ENCODE assay signal across 12 cellular contexts in genomic region chr4:169618286-169618685, GRCh38. TPM values are rescaled to one million over a fixed set of nuclear protein-coding genes. Genes with fewer than 3 reads are reported as not detected.
DNase-seq lines count a peak whose midpoint lies in the region; ATAC-seq and TF ChIP-seq lines count a peak whose summit lies in the region.
"Had no signal": no experiment of that assay in that cellular context is flagged by ENCODE, and none has a peak within 500 bp of the region (broad histone marks: within the 10 kb centered on the region; RNA-seq: fewer than 3 reads in every experiment).

No MANE protein-coding gene starts in this region.

- H3K4me3 ChIP-seq in CD4-positive, CD25-positive, alpha-beta regulatory T cell (ENCODE audit: low read depth, low read length), result peak overlapping the region; percentile 8
- H3K4me3 ChIP-seq in mesenchymal stem cell (ENCODE audit: insufficient read depth in 1 of 2, low read depth in 1 of 2, low read length in 2 of 2), result no peak overlapping the region

- H3K9me3 Mint-ChIP-seq in CD4-positive, CD25-positive, alpha-beta regulatory T cell, result no peaks in the 10 kb centered on the region
- no peaks in the 10 kb centered on the region for H3K9me3 Mint-ChIP-seq in HFFc6
- H3K9me3 Mint-ChIP-seq in activated naive CD8-positive, alpha-beta T cell treated with anti-CD3 and anti-CD28 coated beads, Interleukin-2, amount 10 ng/mL, durations not matched to agents 7 days and 5 days, result no peaks in the 10 kb centered on the region

- H3K9ac ChIP-seq in mesenchymal stem cell (ENCODE audit: low read length), result peak overlapping the region; percentile 99

- no peak overlapping the region for H2AFZ ChIP-seq in mesenchymal stem cell (ENCODE audit: low read depth, low read length)

- no peaks in the 10 kb centered on the region for H3K79me1 ChIP-seq in mesenchymal stem cell (replicated peaks; ENCODE audit: low read length, poor library complexity, severe bottlenecking)

- H2AK5ac ChIP-seq in mesenchymal stem cell (ENCODE audit: low read length, severe bottlenecking), result no peak overlapping the region

- 28% methylated on average over 3 of the region's 3 CpGs for WGBS in mesenchymal stem cell

- H2BK120ac ChIP-seq in mesenchymal stem cell (ENCODE audit: low read depth, low read length), result no peak overlapping the region

- H2BK15ac ChIP-seq in mesenchymal stem cell (ENCODE audit: low read depth, poor library complexity, severe bottlenecking), result no peak overlapping the region

- H3K27ac ChIP-seq in CD4-positive, CD25-positive, alpha-beta regulatory T cell (ENCODE audit: insufficient read depth, low read length, poor library complexity, severe bottlenecking), result peak overlapping the region; percentile 50
- H3K27ac ChIP-seq in mesenchymal stem cell (ENCODE audit: low read length, poor library complexity, severe bottlenecking), result no peak overlapping the region

- H3K36me3 ChIP-seq in CD4-positive, CD25-positive, alpha-beta regulatory T cell (ENCODE audit: control insufficient read depth, insufficient read depth, low read length), result no peaks in the 10 kb centered on the region
- no peaks in the 10 kb centered on the region for H3K36me3 ChIP-seq in mesenchymal stem cell (ENCODE audit: control insufficient read depth in 1 of 2, insufficient read depth in 2 of 2, low read depth in 1 of 2, low read length in 2 of 2)
- H3K36me3 ChIP-seq: heart left ventricle had no signal

- no peaks in the 10 kb centered on the region for H3K27me3 Mint-ChIP-seq in CD4-positive, CD25-positive, alpha-beta regulatory T cell
- no peaks in the 10 kb centered on the region for H3K27me3 Mint-ChIP-seq in HFFc6 (ENCODE audit: insufficient read depth)
- no peaks in the 10 kb centered on the region for H3K27me3 Mint-ChIP-seq in activated naive CD8-positive, alpha-beta T cell treated with anti-CD3 and anti-CD28 coated beads, Interleukin-2, amount 10 ng/mL, durations not matched to agents 7 days and 5 days

- POLR2A ChIA-PET in activated naive CD8-positive, alpha-beta T cell treated with anti-CD3 and anti-CD28 coated beads, Interleukin-2, amount 10 ng/mL, durations not matched to agents 7 days and 5 days (lab: Charles Lee), result interaction anchor here (3.0 kb wide), 1 partner anchor 41 kb away, joined by 14 read pairs; no protein-coding TSS in a partner anchor

- no peak for TF ChIP-seq CTCF in HFFc6 (IDR thresholded peaks at IDR 0.05)

- H3K36me3 Mint-ChIP-seq in CD4-positive, CD25-positive, alpha-beta regulatory T cell, result no peaks in the 10 kb centered on the region
- no peaks in the 10 kb centered on the region for H3K36me3 Mint-ChIP-seq in HFFc6 (ENCODE audit: low read depth)
- no peaks in the 10 kb centered on the region for H3K36me3 Mint-ChIP-seq in activated naive CD8-positive, alpha-beta T cell treated with anti-CD3 and anti-CD28 coated beads, Interleukin-2, amount 10 ng/mL, durations not matched to agents 7 days and 5 days

- H3K9me3 ChIP-seq in CD4-positive, CD25-positive, alpha-beta regulatory T cell (ENCODE audit: control insufficient read depth in 2 of 2, low read length in 2 of 2), result no peaks in the 10 kb centered on the region
- no peaks in the 10 kb centered on the region for H3K9me3 ChIP-seq in mesenchymal stem cell (ENCODE audit: control insufficient read depth, low read length)
- H3K9me3 ChIP-seq: heart left ventricle had no signal

- peaks cover 46% of the 10 kb centered on the region for H3K4me1 ChIP-seq in CD4-positive, CD25-positive, alpha-beta regulatory T cell (ENCODE audit: control insufficient read depth, insufficient read depth, low read length, poor library complexity, severe bottlenecking)
- no peaks in the 10 kb centered on the region for H3K4me1 ChIP-seq in mesenchymal stem cell (ENCODE audit: control insufficient read depth, insufficient read depth, low read depth, low read length)

- H3K18ac ChIP-seq in mesenchymal stem cell (ENCODE audit: low read depth in 1 of 2, low read length in 2 of 2), result no peak overlapping the region

- peak overlapping the region; percentile 62 to 98 (median 64) for H3K27ac Mint-ChIP-seq in CD4-positive, CD25-positive, alpha-beta regulatory T cell
- H3K27ac Mint-ChIP-seq in HFFc6, result peak overlapping the region; percentile 8; the same call in 1 of the 2 replicates
- peak overlapping the region; percentile 99 for H3K27ac Mint-ChIP-seq in activated naive CD8-positive, alpha-beta T cell treated with anti-CD3 and anti-CD28 coated beads, Interleukin-2, amount 10 ng/mL, durations not matched to agents 7 days and 5 days

- H3K4me1 Mint-ChIP-seq in CD4-positive, CD25-positive, alpha-beta regulatory T cell, result peaks cover 18 to 57% (median 43%) of the 10 kb centered on the region in 4 donors
- peaks cover 46% of the 10 kb centered on the region for H3K4me1 Mint-ChIP-seq in HFFc6 (ENCODE audit: low read depth)
- peaks cover 46% of the 10 kb centered on the region for H3K4me1 Mint-ChIP-seq in activated naive CD8-positive, alpha-beta T cell treated with anti-CD3 and anti-CD28 coated beads, Interleukin-2, amount 10 ng/mL, durations not matched to agents 7 days and 5 days

- no peaks in the 10 kb centered on the region for H3K27me3 ChIP-seq in CD4-positive, CD25-positive, alpha-beta regulatory T cell (ENCODE audit: control insufficient read depth, insufficient read depth, low read length)
- no peaks in the 10 kb centered on the region for H3K27me3 ChIP-seq in mesenchymal stem cell (ENCODE audit: control insufficient read depth in 1 of 2, insufficient read depth in 1 of 2, low read length in 2 of 2)
- H3K27me3 ChIP-seq: heart left ventricle had no signal

- no peak overlapping the region for H3K23ac ChIP-seq in mesenchymal stem cell (ENCODE audit: low read length in 2 of 2)

- peak overlapping the region; percentile 69 to 99 (median 82) for H3K4me3 Mint-ChIP-seq in CD4-positive, CD25-positive, alpha-beta regulatory T cell
- no peak overlapping the region for H3K4me3 Mint-ChIP-seq in HFFc6
- peak overlapping the region; percentile 100 for H3K4me3 Mint-ChIP-seq in activated naive CD8-positive, alpha-beta T cell treated with anti-CD3 and anti-CD28 coated beads, Interleukin-2, amount 10 ng/mL, durations not matched to agents 7 days and 5 days

- H4K91ac ChIP-seq in mesenchymal stem cell (ENCODE audit: low read length), result no peak overlapping the region

- ATAC-seq in CD4-positive, CD25-positive, alpha-beta regulatory T cell (ENCODE audit: low read depth in 2 of 2), result no peak
- ATAC-seq in activated naive CD8-positive, alpha-beta T cell treated with anti-CD3 and anti-CD28 coated beads, Interleukin-2, amount 10 ng/mL, durations not matched to agents 7 days and 5 days (ENCODE audit: low read depth), result no peak
- ATAC-seq in GM21423 (IDR thresholded peaks at IDR 0.05; ENCODE audit: unreplicated experiment) (no peak), GM18498 (IDR thresholded peaks at IDR 0.05; ENCODE audit: unreplicated experiment) (no peak)
- ATAC-seq: heart left ventricle, SK-N-SH treated with all-trans-retinoic acid at 6 μM for 48 hours had no signal

- H2BK5ac ChIP-seq in mesenchymal stem cell (ENCODE audit: low read depth, low read length, poor library complexity, severe bottlenecking), result no peak overlapping the region

- H4K8ac ChIP-seq in mesenchymal stem cell (ENCODE audit: low read length), result no peak overlapping the region

- no peak overlapping the region for H2BK12ac ChIP-seq in mesenchymal stem cell (ENCODE audit: low read length in 2 of 2)

- H3K4me2 ChIP-seq in mesenchymal stem cell (ENCODE audit: low read length, poor library complexity, severe bottlenecking), result no peak overlapping the region

- H3K14ac ChIP-seq in mesenchymal stem cell (ENCODE audit: low read length in 2 of 2), result no peak overlapping the region

- H3K4ac ChIP-seq in mesenchymal stem cell (ENCODE audit: low read depth in 1 of 2, low read length in 2 of 2), result no peak overlapping the region

- no peak for DNase-seq in CD4-positive, CD25-positive, alpha-beta regulatory T cell
- DNase-seq in HFFc6 (peak; percentile 24), mesenchymal stem cell (peak; percentile 77), GM19238 (ENCODE audit: insufficient read length, low spot score) (no peak), NCI-H1694 treated with DMSO at 0.1 percent for 48 hours (lab: John Stamatoyannopoulos, UW) (no peak)
- DNase-seq in activated naive CD8-positive, alpha-beta T cell treated with anti-CD3 and anti-CD28 coated beads, Interleukin-2, amount 10 ng/mL, durations not matched to agents 7 days and 5 days, result no peak
- DNase-seq: Calu3, heart left ventricle, NCI-H1417 treated with DMSO at 0.1 percent for 48 hours had no signal

RNA-seq across cellular contexts. Expression of gene CLCN3, which starts 2.1 kb away (rescaled TPM):
- 17.0 TPM for total RNA-seq in CD4-positive, CD25-positive, alpha-beta regulatory T cell
- polyA plus RNA-seq in CD4-positive, CD25-positive, alpha-beta regulatory T cell, result 10 to 100 TPM in 1 of 4 donors, 1 to 10 TPM in 3; 6.3 to 12.0 (median 8.5) TPM
- 10 to 100 TPM; 32.9 to 39.5 (median 35.0) TPM for total RNA-seq in HFFc6 (2021; fragmentation: NEBNext Ultra II Directional; extraction: Animal tissue kit (Norgen Biotek cat#: 25700))
- 10 to 100 TPM; 26.3 to 28.5 TPM for total RNA-seq in activated naive CD8-positive, alpha-beta T cell treated with anti-CD3 and anti-CD28 coated beads, Interleukin-2, amount 10 ng/mL, durations not matched to agents 7 days and 5 days
- polyA plus RNA-seq in mesenchymal stem cell (2013, experiment 1 of 2), result 48.6 TPM
- polyA plus RNA-seq in mesenchymal stem cell (2013, experiment 2 of 2), result 46.9 TPM

RNA-seq across cellular contexts. Expression of gene NEK1, which starts 5.9 kb away (rescaled TPM):
- 22.9 TPM for total RNA-seq in CD4-positive, CD25-positive, alpha-beta regulatory T cell
- polyA plus RNA-seq in CD4-positive, CD25-positive, alpha-beta regulatory T cell, result 10 to 100 TPM in 2 of 4 donors, 1 to 10 TPM in 2; 7.7 to 11.0 (median 9.9) TPM
- total RNA-seq in HFFc6 (2021; fragmentation: NEBNext Ultra II Directional; extraction: Animal tissue kit (Norgen Biotek cat#: 25700)), result 10 to 100 TPM in 3 of 6 experiments, 1 to 10 TPM in 3; 9.4 to 11.1 (median 10.0) TPM
- total RNA-seq in activated naive CD8-positive, alpha-beta T cell treated with anti-CD3 and anti-CD28 coated beads, Interleukin-2, amount 10 ng/mL, durations not matched to agents 7 days and 5 days, result 10 to 100 TPM; 15.4 to 16.9 TPM
- 7.6 TPM for polyA plus RNA-seq in mesenchymal stem cell (2013, experiment 1 of 2)
- 8.3 TPM for polyA plus RNA-seq in mesenchymal stem cell (2013, experiment 2 of 2)

Comparison
In these comparisons a context has a peak if more than half of its experiments do, and no peak if none do; other contexts are left out.
1. DNase-seq: peak in HFFc6 (single experiment) and mesenchymal stem cell (single experiment); none in CD4-positive, CD25-positive, alpha-beta regulatory T cell (0 of 3), activated naive CD8-positive, alpha-beta T cell treated with anti-CD3 and anti-CD28 coated beads, Interleukin-2, amount 10 ng/mL, durations not matched to agents 7 days and 5 days (single experiment), GM19238 (single experiment) and NCI-H1694 treated with DMSO at 0.1 percent for 48 hours (single experiment).
2. H3K27ac Mint-ChIP-seq: peak in every context shown above with its lines; median percentile 99 in activated naive CD8-positive, alpha-beta T cell treated with anti-CD3 and anti-CD28 coated beads, Interleukin-2, amount 10 ng/mL, durations not matched to agents 7 days and 5 days; 64 in CD4-positive, CD25-positive, alpha-beta regulatory T cell; 8 in HFFc6.